Comparison of ENCODE assay signal across 2 cellular contexts in genomic region chr13:102567857-102568256, GRCh38.
A peak's percentile ranks its signal among the peaks of the same experiment; 100 is the strongest.
TF ChIP-seq lines count a peak whose summit lies in the region.

No MANE protein-coding gene starts in this region.

TF ChIP-seq in A549, 52 proteins besides CTCF, POLR2A, EP300 and RAD21 (continued from another document):
- TF ChIP-seq ATOH8 (CRISPR knock-in tag; IDR thresholded peaks at IDR 0.05; ENCODE audit: low read depth) (no peak), CHD2 (IDR thresholded peaks at IDR 0.05; ENCODE audit: low read length, partially characterized antibody) (no peak), REST (IDR thresholded peaks at IDR 0.05) (peak; percentile 46; the same call in 1 of the 2 replicates)

TF ChIP-seq in Ishikawa, 13 proteins besides CTCF, POLR2A, EP300 and RAD21:
- TF ChIP-seq REST (IDR thresholded peaks at IDR 0.05; ENCODE audit: low read depth), result peak; percentile 70
- TF ChIP-seq NFIC (IDR thresholded peaks at IDR 0.05), result no peak
TF ChIP-seq in Ishikawa: peak in this region for 1.
